In the genomic region with DNA sequence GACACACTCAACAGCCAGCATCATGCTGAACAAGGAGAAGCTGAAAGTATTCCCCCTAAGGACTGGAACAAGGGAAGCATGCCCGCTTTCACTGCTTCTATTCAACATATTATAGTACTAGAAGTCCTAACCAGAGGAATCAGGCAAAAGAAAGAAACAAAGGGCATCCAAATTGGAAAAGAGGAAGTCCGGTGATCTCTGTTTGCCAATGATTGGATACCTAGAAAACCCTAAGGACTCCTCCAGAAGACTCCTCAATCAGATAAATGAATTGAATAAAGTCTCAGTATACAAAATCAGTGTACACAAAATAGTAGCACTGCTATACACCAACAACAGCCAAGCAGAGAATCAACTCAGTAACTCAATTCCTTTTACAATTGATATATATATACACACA, we compare ENCODE assay signal across 7 cellular contexts. TPM values are rescaled to one million over a fixed set of nuclear protein-coding genes. Genes with fewer than 3 reads are reported as not detected.
"Had no signal": no experiment of that assay in that cellular context is flagged by ENCODE, and none has a peak within 500 bp of the region (broad histone marks: within the 10 kb centered on the region; RNA-seq: fewer than 3 reads in every experiment).

No MANE protein-coding gene starts in this region.

- DNase-seq: GM23248, GOT3, H7, HFFc6, KG1 had no signal

- ATAC-seq: HCT116, HepG2 had no signal

- FAIRE-seq: HepG2 had no signal

RNA-seq across cellular contexts. Expression of a gene that starts 45.0 kb away (rescaled TPM):
- polyA plus RNA-seq: GM23248 had no signal
